ENCODE assay signal across 2 cellular contexts in the genomic region with DNA sequence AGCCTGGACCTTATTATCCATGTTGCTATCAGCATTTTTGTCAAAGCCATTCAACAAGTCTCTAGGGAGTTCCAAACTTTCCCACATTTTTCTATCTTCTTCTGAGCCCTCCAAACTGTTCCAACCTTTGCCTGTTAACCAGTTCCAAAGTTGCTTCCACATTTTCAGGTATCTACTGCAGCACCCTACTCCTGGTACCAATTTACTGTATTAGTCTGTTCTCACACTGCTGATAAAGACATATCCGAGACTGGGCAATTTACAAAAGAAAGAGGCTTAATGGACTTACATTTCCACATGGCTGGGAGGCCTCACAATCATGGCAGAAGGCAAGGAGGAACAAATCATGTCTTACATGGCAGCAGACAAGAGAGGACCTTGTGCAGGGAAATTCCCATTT.
DNase-seq lines count a peak whose midpoint lies in the region; ATAC-seq, FAIRE-seq and TF ChIP-seq lines count a peak whose summit lies in the region.
"Not testable (repeated sequence)": the region's sequence is repeated elsewhere in the genome, so short reads cannot be mapped to it uniquely, and the experiment has no call there.

No MANE protein-coding gene starts in this region.

- in situ Hi-C loops in K562 (cut with MboI) = not testable (repeated sequence)

- TF ChIP-seq POLR2A in K562 (conservative IDR thresholded peaks at IDR 0.05) = not testable (repeated sequence)

- FAIRE-seq in K562 (lab: Jason Lieb, UNC) = not testable (repeated sequence)

- not testable (repeated sequence) for TF ChIP-seq RAD21 in K562 (CRISPR knock-in tag; conservative IDR thresholded peaks at IDR 0.05 in 1 of 2, IDR thresholded peaks at IDR 0.05 in 1 of 2)

- not testable (repeated sequence) for H3K79me2 ChIP-seq in K562 (ENCODE audit: control insufficient read depth, insufficient read depth, low read length)

- H3K27ac ChIP-seq in HEK293 (ENCODE audit: extremely low read depth, low read depth, low read length); K562 (ENCODE audit: extremely low read depth, low read depth, low read length): not testable (repeated sequence)

- not testable (repeated sequence) for H3K36me3 ChIP-seq in HEK293 (ENCODE audit: control insufficient read depth in 2 of 2, insufficient read depth in 1 of 2, low read length in 2 of 2); K562 (ENCODE audit: control insufficient read depth, insufficient read depth, low read length)

- CTCF ChIA-PET in HEK293 (lab: Yijun Ruan, JAX); K562 (lab: Yijun Ruan, JAX; ENCODE audit: low intra/inter-chr PET ratio): not testable (repeated sequence)

- TF ChIP-seq CTCF in HEK293 (tag by site-specific recombination; IDR thresholded peaks at IDR 0.05); K562 (IDR thresholded peaks at IDR 0.05 in 2 of 3, conservative IDR thresholded peaks at IDR 0.05 in 1 of 3; ENCODE audit: insufficient read depth in 2 of 3, low read depth in 1 of 3, low read length in 3 of 3): not testable (repeated sequence)

- intact Hi-C loops in K562 (cut with micrococcal nuclease) = not testable (repeated sequence)

- H3K9ac ChIP-seq in K562 (ENCODE audit: insufficient read depth in 1 of 2, low read depth in 2 of 2, low read length in 2 of 2) = not testable (repeated sequence)

- not testable (repeated sequence) for H3K9me1 ChIP-seq in K562 (ENCODE audit: control insufficient read depth, insufficient read depth, low read length)

- not testable (repeated sequence) for H3K4me3 ChIP-seq in HEK293 (ENCODE audit: low read depth, low read length); K562

- not testable (repeated sequence) for H2AFZ ChIP-seq in K562 (ENCODE audit: low read depth, low read length)

- H3K27me3 ChIP-seq in K562 (ENCODE audit: control insufficient read depth in 2 of 2, insufficient read depth in 2 of 2, low read length in 2 of 2) = not testable (repeated sequence)

- H4K20me1 ChIP-seq in K562 (replicated peaks; ENCODE audit: control insufficient read depth, insufficient read depth, low read length) = not testable (repeated sequence)

- not testable (repeated sequence) for H3K4me2 ChIP-seq in K562 (ENCODE audit: insufficient read depth, low read length)

- not testable (repeated sequence) for H3K4me1 ChIP-seq in HEK293 (ENCODE audit: control insufficient read depth, insufficient read depth, low read length); K562 (replicated peaks in 1 of 2; ENCODE audit: control insufficient read depth in 2 of 2, insufficient read depth in 2 of 2, low read length in 2 of 2)

- WGBS in K562 (ENCODE audit: insufficient coverage, low coverage, missing lambda C conversion rate) = 0% methylated on average over 1 of the region's 1 CpG

- not testable (repeated sequence) for DNase-seq in K562 (ENCODE audit: extremely low read depth in 1 of 4, low spot score in 3 of 4)

- not testable (repeated sequence) for ATAC-seq in K562

- BruUV-seq in K562 (replicated peaks; lab: Mats Ljungman, UMichigan) = not testable (repeated sequence)

- not testable (repeated sequence) for H3K9me3 ChIP-seq in HEK293 (ENCODE audit: control insufficient read depth, insufficient read depth, low read depth, low read length); K562 (replicated peaks; ENCODE audit: control insufficient read depth, insufficient read depth, low read depth, low read length)

- POLR2A ChIA-PET in HEK293 (lab: Yijun Ruan, JAX); K562 (lab: Yijun Ruan, JAX): not testable (repeated sequence)

- TF ChIP-seq EP300 in K562 (IDR thresholded peaks at IDR 0.05; ENCODE audit: low read length) = not testable (repeated sequence)

TF ChIP-seq in HEK293, 187 proteins besides CTCF, POLR2A, EP300 and RAD21:
- peak; percentile 63; the same call in 1 of the 2 replicates for TF ChIP-seq ZNF707 (tag by site-specific recombination; IDR thresholded peaks at IDR 0.05)

TF ChIP-seq in K562, 482 proteins besides CTCF, POLR2A, EP300 and RAD21:
- TF ChIP-seq ZNF707 (CRISPR knock-in tag; conservative IDR thresholded peaks at IDR 0.05) = peak; percentile 88
